ENCODE assay signal across 29 cellular contexts in genomic region chr1:212044851-212045250, GRCh38.
"Had no signal": no experiment of that assay in that cellular context is flagged by ENCODE, and none has a peak within 500 bp of the region (broad histone marks: within the 10 kb centered on the region; RNA-seq: fewer than 3 reads in every experiment).

No MANE protein-coding gene starts in this region.

- H3K36me3 ChIP-seq: brain microvascular endothelial cell, esophagus muscularis mucosa, gastroesophageal sphincter had no signal

- ATAC-seq: activated CD4-positive, alpha-beta T cell treated with anti-CD3 and anti-CD28 coated beads for 36 hours; activated CD8-positive, alpha-beta T cell treated with anti-CD3 and anti-CD28 coated beads for 36 hours; activated T-cell treated with anti-CD3 and anti-CD28 coated beads, Interleukin-2, amount 50 U/mL, for 4 hours; gastroesophageal sphincter; heart right ventricle; T-helper 17 cell had no signal

- H3K27me3 ChIP-seq: brain microvascular endothelial cell, esophagus muscularis mucosa, heart right ventricle, hepatocyte had no signal

- H3K4me3 ChIP-seq: coronary artery, dorsolateral prefrontal cortex, esophagus muscularis mucosa, gastroesophageal sphincter, heart right ventricle, hepatocyte had no signal

- H3K4me1 ChIP-seq: esophagus muscularis mucosa, gastroesophageal sphincter, heart right ventricle had no signal

- H2AFZ ChIP-seq: hepatocyte had no signal

- H3K27ac ChIP-seq: brain microvascular endothelial cell, coronary artery, dorsolateral prefrontal cortex, esophagus muscularis mucosa, gastroesophageal sphincter, heart right ventricle, hepatocyte had no signal

- DNase-seq: activated CD4-positive, alpha-beta T cell treated with anti-CD3 and anti-CD28 coated beads for 36 hours; activated CD4-positive, alpha-beta T cell treated with anti-CD3 and anti-CD28 coated beads, Interleukin-2, amount 50 U/mL, for 1 hour; activated CD4-positive, alpha-beta T cell treated with anti-CD3 and anti-CD28 coated beads, Interleukin-2, amount 50 U/mL, for 48 hours; activated CD4-positive, CD25-positive, alpha-beta regulatory T cell; activated CD4-positive, CD25-positive, alpha-beta regulatory T cell treated with anti-CD3 and anti-CD28 coated beads, Interleukin-2, amount 50 U/mL, for 72 hours; activated CD8-positive, alpha-beta memory T cell treated with anti-CD3 and anti-CD28 coated beads for 24 hours; activated CD8-positive, alpha-beta T cell treated with anti-CD3 and anti-CD28 coated beads for 36 hours; activated effector memory CD4-positive, alpha-beta T cell treated with anti-CD3 and anti-CD28 coated beads, Interleukin-2, amount 50 U/mL, for 16 hours; activated naive CD4-positive, alpha-beta T cell treated with anti-CD3 and anti-CD28 coated beads for 36 hours; activated T-cell treated with anti-CD3 and anti-CD28 coated beads, Interleukin-2, amount 50 U/mL, for 4 hours; amniotic stem cell; anterior cingulate cortex; brain microvascular endothelial cell; dorsolateral prefrontal cortex; effector memory CD4-positive, alpha-beta T cell; erythroblast; foreskin melanocyte; heart right ventricle; T-helper 17 cell; T1000 had no signal

- H3K9me3 Mint-ChIP-seq: activated CD8-positive, alpha-beta T cell treated with anti-CD3 and anti-CD28 coated beads for 36 hours; activated naive CD4-positive, alpha-beta T cell treated with anti-CD3 and anti-CD28 coated beads for 36 hours; activated T-cell treated with anti-CD3 and anti-CD28 coated beads, Interleukin-2, amount 50 U/mL, for 4 hours; activated T-helper 2 cell treated with anti-CD3 and anti-CD28 coated beads, Interferon-gamma antibody, Interleukin-2, Interleukin-4, amounts not matched to agents 10 μg/mL and 5 μg/mL and 100 μg/mL, durations not matched to agents 14 hours and 24 hours and 36 hours; central memory CD8-positive, alpha-beta T cell; dendritic cell treated with granulocyte-macrophage colony-stimulating factor and Interleukin-4, amounts not matched to agents 40 ng/mL and 50 ng/mL, for 4 days; T-helper 2 cell treated with Interferon-gamma antibody and Interleukin-4, amounts not matched to agents 5 μg/mL and 100 μg/mL, for 36 hours had no signal

- H3K9me3 ChIP-seq: esophagus muscularis mucosa, gastroesophageal sphincter, heart right ventricle had no signal

- H3K27ac Mint-ChIP-seq: activated CD4-positive, alpha-beta T cell treated with anti-CD3 and anti-CD28 coated beads for 36 hours; activated CD8-positive, alpha-beta T cell treated with anti-CD3 and anti-CD28 coated beads for 36 hours; activated naive CD4-positive, alpha-beta T cell treated with anti-CD3 and anti-CD28 coated beads for 36 hours; dendritic cell treated with granulocyte-macrophage colony-stimulating factor and Interleukin-4, amounts not matched to agents 40 ng/mL and 50 ng/mL, for 4 days; T-helper 17 cell; T-helper 2 cell treated with Interferon-gamma antibody and Interleukin-4, amounts not matched to agents 5 μg/mL and 100 μg/mL, for 36 hours had no signal

- H3K27me3 Mint-ChIP-seq: activated CD8-positive, alpha-beta T cell treated with anti-CD3 and anti-CD28 coated beads for 36 hours; central memory CD8-positive, alpha-beta T cell; dendritic cell treated with granulocyte-macrophage colony-stimulating factor and Interleukin-4, amounts not matched to agents 40 ng/mL and 50 ng/mL, for 4 days; T-helper 17 cell had no signal

- H3K4me2 ChIP-seq: hepatocyte had no signal

- H3K4me3 Mint-ChIP-seq: activated CD4-positive, alpha-beta T cell treated with anti-CD3 and anti-CD28 coated beads for 36 hours; activated CD8-positive, alpha-beta T cell treated with anti-CD3 and anti-CD28 coated beads for 36 hours; activated naive CD4-positive, alpha-beta T cell treated with anti-CD3 and anti-CD28 coated beads for 36 hours; activated naive CD8-positive, alpha-beta T cell; activated T-cell treated with anti-CD3 and anti-CD28 coated beads, Interleukin-2, amount 50 U/mL, for 4 hours; central memory CD8-positive, alpha-beta T cell; dendritic cell treated with granulocyte-macrophage colony-stimulating factor and Interleukin-4, amounts not matched to agents 40 ng/mL and 50 ng/mL, for 4 days; T-helper 17 cell; T-helper 2 cell treated with Interferon-gamma antibody and Interleukin-4, amounts not matched to agents 5 μg/mL and 100 μg/mL, for 36 hours had no signal
